ENCODE assay signal across 25 cellular contexts in the genomic region with DNA sequence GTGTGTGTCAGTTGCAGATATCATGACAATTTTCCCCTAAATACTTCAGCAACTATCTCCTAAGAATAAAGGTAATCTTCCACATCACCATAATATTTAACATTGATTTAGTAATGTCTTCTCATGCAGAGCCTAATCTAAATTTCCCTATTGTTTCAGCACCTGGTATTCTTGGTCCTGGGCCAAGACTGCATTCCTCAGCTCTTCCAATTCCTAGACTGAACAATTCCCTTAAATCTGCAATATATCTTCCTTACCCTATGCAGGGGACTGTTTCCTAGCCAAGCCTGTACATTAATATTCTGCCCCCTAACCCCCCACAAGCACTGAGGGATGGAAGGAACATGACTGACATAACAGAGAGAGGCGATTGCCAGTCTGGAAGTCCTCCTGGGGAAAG. TPM values are rescaled to one million over a fixed set of nuclear protein-coding genes. Genes with fewer than 3 reads are reported as not detected.
DNase-seq lines count a peak whose midpoint lies in the region; ATAC-seq and TF ChIP-seq lines count a peak whose summit lies in the region.
"Had no signal": no experiment of that assay in that cellular context is flagged by ENCODE, and none has a peak within 500 bp of the region (broad histone marks: within the 10 kb centered on the region; RNA-seq: fewer than 3 reads in every experiment).

No MANE protein-coding gene starts in this region.

- H3K4me1 ChIP-seq in RWPE2 (ENCODE audit: insufficient read depth, poor library complexity, severe bottlenecking): peaks cover 4% of the 10 kb centered on the region

- H3K27ac Mint-ChIP-seq in neural crest cell (ENCODE audit: unreplicated experiment): peak overlapping the region; percentile 14
- H3K27ac Mint-ChIP-seq: activated CD8-positive, alpha-beta T cell treated with anti-CD3 and anti-CD28 coated beads, Interleukin-2, amount 10 ng/mL, durations not matched to agents 7 days and 5 days; GM23338; type B pancreatic cell had no signal

- intact Hi-C loops in head of caudate nucleus (cut with DNase I): no loop called here

- peaks cover 14% of the 10 kb centered on the region for H3K4me1 Mint-ChIP-seq in neural crest cell
- H3K4me1 Mint-ChIP-seq: central memory CD8-positive, alpha-beta T cell; GM23338 had no signal

- ATAC-seq in RWPE2 (ENCODE audit: low read depth) (peak; percentile 60; the same call in 2 of the 3 replicates), HG02623 (IDR thresholded peaks at IDR 0.05; ENCODE audit: unreplicated experiment) (no peak), HG02938 (IDR thresholded peaks at IDR 0.05; ENCODE audit: unreplicated experiment) (no peak)
- ATAC-seq: activated CD8-positive, alpha-beta T cell treated with anti-CD3 and anti-CD28 coated beads, Interleukin-2, amount 10 ng/mL, durations not matched to agents 7 days and 5 days; esophagus mucosa; GM23338; naive thymus-derived CD4-positive, alpha-beta T cell; right cardiac atrium had no signal

- H3K4me3 ChIP-seq in RWPE2 (ENCODE audit: severe bottlenecking): no peak overlapping the region
- H3K4me3 ChIP-seq: GM23338, ovary had no signal

- no peaks in the 10 kb centered on the region for H3K27me3 ChIP-seq in RWPE2 (ENCODE audit: insufficient read depth, poor library complexity, severe bottlenecking)
- H3K27me3 ChIP-seq: ovary had no signal

- no peaks in the 10 kb centered on the region for H3K36me3 ChIP-seq in RWPE2 (ENCODE audit: low read depth)
- H3K36me3 ChIP-seq: ovary had no signal

- TF ChIP-seq CTCF in RWPE2 (IDR thresholded peaks at IDR 0.05; ENCODE audit: poor library complexity, severe bottlenecking): no peak
- TF ChIP-seq CTCF in neural crest cell (conservative IDR thresholded peaks at IDR 0.05): no peak

- no peak overlapping the region for H3K27ac ChIP-seq in RWPE2 (ENCODE audit: poor library complexity, severe bottlenecking)
- H3K27ac ChIP-seq: ovary had no signal

- no peaks in the 10 kb centered on the region for H3K27me3 Mint-ChIP-seq in neural crest cell (ENCODE audit: low read depth)

- H3K4me3 Mint-ChIP-seq in neural crest cell: no peak overlapping the region
- H3K4me3 Mint-ChIP-seq: activated CD8-positive, alpha-beta T cell treated with anti-CD3 and anti-CD28 coated beads, Interleukin-2, amount 10 ng/mL, durations not matched to agents 7 days and 5 days; central memory CD8-positive, alpha-beta T cell; GM23338; naive thymus-derived CD4-positive, alpha-beta T cell; type B pancreatic cell had no signal

- DNase-seq in Daoy (ENCODE audit: low read depth) (peak; percentile 31), RWPE2 (ENCODE audit: low spot score) (no peak), dermis blood vessel endothelial cell (peak; percentile 84), neural crest cell (ENCODE audit: low read depth, low spot score) (no peak), head of caudate nucleus (no peak), RPMI8226 (no peak)
- DNase-seq: activated CD4-positive, CD25-positive, alpha-beta regulatory T cell treated with anti-CD3 and anti-CD28 coated beads, Interleukin-2, amount 50 U/mL, for 72 hours; activated CD8-positive, alpha-beta T cell treated with anti-CD3 and anti-CD28 coated beads, Interleukin-2, amount 10 ng/mL, durations not matched to agents 7 days and 5 days; Calu3; effector CD8-positive, alpha-beta T cell; mesenchymal stem cell; naive thymus-derived CD4-positive, alpha-beta T cell; NCI-H1105 treated with DMSO at 0.1 percent for 48 hours; NCI-H2029 treated with DMSO at 0.1 percent for 48 hours; ovary; right cardiac atrium; stimulated activated CD8-positive, alpha-beta memory T cell treated with anti-CD3 and anti-CD28 coated beads, Interleukin-4, amount 100 ng/mL, for 48 hours had no signal

- no peaks in the 10 kb centered on the region for H3K9me3 ChIP-seq in RWPE2 (ENCODE audit: severe bottlenecking)
- H3K9me3 ChIP-seq: ovary had no signal

- peaks cover 4% of the 10 kb centered on the region for H3K9me3 Mint-ChIP-seq in neural crest cell
- H3K9me3 Mint-ChIP-seq: central memory CD8-positive, alpha-beta T cell; GM23338; type B pancreatic cell had no signal

- H3K36me3 Mint-ChIP-seq in neural crest cell (ENCODE audit: low read depth): no peaks in the 10 kb centered on the region
- H3K36me3 Mint-ChIP-seq: naive thymus-derived CD4-positive, alpha-beta T cell; type B pancreatic cell had no signal

RNA-seq across cellular contexts. Expression of gene DISP1, which starts 28.7 kb away (rescaled TPM):
- total RNA-seq in Daoy (2014; rRNA removed; shearing (Covaris generic)): 3.5 and 7.3 TPM in 2 replicates
- total RNA-seq in dermis blood vessel endothelial cell: 1.0 and 1.7 TPM in 2 replicates
- total RNA-seq in neural crest cell: 11.8 and 13.6 TPM in 2 replicates

RNA-seq across cellular contexts. Expression of gene FAM177B, which starts 49.1 kb away (rescaled TPM):
- not detected in 2 replicates for total RNA-seq in Daoy (2014; rRNA removed; shearing (Covaris generic))
- total RNA-seq in dermis blood vessel endothelial cell (not detected in 2 replicates), neural crest cell (0.47 TPM in 1 of 2 replicates, not detected in the other)
- total RNA-seq: activated CD8-positive, alpha-beta T cell treated with anti-CD3 and anti-CD28 coated beads, Interleukin-2, amount 10 ng/mL, durations not matched to agents 7 days and 5 days; Calu3; GM23338; kidney epithelial cell; naive thymus-derived CD4-positive, alpha-beta T cell; RPMI7951 had no signal

Comparison
In these comparisons a context has a peak if more than half of its experiments do, and no peak if none do; other contexts are left out.
1. DNase-seq: peak in Daoy (single experiment) and dermis blood vessel endothelial cell (single experiment); none in RWPE2 (single experiment), neural crest cell (single experiment), head of caudate nucleus (0 of 42) and RPMI8226 (single experiment).